Comparison of ENCODE assay signal across 5 cellular contexts in the genomic region with DNA sequence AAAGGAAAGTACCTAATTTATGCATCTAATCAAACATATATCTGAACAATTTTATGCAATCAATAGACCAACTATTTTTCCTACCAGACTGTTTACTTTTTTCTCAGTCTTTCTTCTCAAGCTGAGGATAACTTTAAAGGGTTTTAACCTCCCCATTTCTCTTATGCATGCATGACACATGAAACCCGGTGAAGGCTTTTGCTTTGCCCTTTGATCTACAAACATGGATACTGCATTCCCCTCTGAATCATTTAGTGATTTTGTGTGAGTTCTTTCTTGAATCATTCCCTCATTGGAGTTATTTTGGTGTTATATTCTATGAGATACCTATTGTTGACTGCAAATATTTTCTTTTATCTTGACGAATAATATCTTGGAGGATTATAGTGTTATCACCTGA.
"Had no signal": no experiment of that assay in that cellular context is flagged by ENCODE, and none has a peak within 500 bp of the region (broad histone marks: within the 10 kb centered on the region; RNA-seq: fewer than 3 reads in every experiment).

No MANE protein-coding gene starts in this region.

- H2AFZ ChIP-seq: GM23338 had no signal

- H3K4me2 ChIP-seq: GM23338 had no signal

- DNase-seq: H9, HCEC 1CT, KBM-7 had no signal

- H3K4me3 ChIP-seq: GM23338 had no signal

- ATAC-seq: GM23338, HepG2 had no signal
